ENCODE assay signal across 11 cellular contexts in the genomic region with DNA sequence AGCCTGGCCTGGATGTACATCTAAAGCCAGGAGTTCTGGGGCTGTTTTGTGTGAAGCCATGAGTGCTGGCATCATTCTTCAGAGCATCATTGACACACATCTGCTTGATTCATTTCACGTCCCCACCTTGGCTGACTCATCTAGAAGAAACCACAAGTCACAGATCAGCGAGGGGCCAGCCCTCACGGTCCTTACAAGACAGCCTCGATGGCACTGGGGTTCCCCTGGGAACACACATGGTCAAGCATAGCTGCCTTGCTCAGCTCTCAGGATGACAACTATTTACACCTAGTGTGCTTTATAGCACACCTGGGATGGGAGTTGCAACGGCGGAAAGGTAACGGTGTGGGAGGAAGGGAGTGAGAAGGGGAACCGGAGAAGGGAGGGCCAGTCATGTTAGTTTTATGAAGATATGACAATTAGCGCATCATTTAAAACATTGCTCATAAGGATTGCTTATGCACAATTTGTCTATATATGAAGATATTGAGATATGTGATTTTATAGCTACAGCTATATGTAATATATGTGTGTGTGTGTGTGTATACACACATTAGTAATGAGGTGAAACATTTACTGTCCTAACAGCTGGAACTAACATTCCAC.
DNase-seq lines count a peak whose midpoint lies in the region; ATAC-seq and TF ChIP-seq lines count a peak whose summit lies in the region.
"Had no signal": no experiment of that assay in that cellular context is flagged by ENCODE, and none has a peak within 500 bp of the region (broad histone marks: within the 10 kb centered on the region; RNA-seq: fewer than 3 reads in every experiment).

No MANE protein-coding gene starts in this region.

- peak; percentile 77 for DNase-seq in activated naive CD4-positive, alpha-beta T cell treated with anti-CD3 and anti-CD28 coated beads for 36 hours
- DNase-seq in activated naive CD4-positive, alpha-beta T cell (lab: John Stamatoyannopoulos, UW): no peak
- DNase-seq in activated T-helper 1 cell treated with anti-CD3 and anti-CD28 coated beads, Interleukin-12 subunit alpha, Interleukin-12 subunit beta, Interleukin-2, Interleukin-4 antibody, amounts not matched to agents 30 ng/mL and 10 ng/mL and 1 ng/mL, durations not matched to agents 14 hours and 24 hours and 36 hours (ENCODE audit: low spot score): peak; percentile 6
- DNase-seq in spleen (no peak), hepatic stellate cell (ENCODE audit: low spot score) (no peak), NCI-H187 treated with DMSO at 0.1 percent for 48 hours (lab: John Stamatoyannopoulos, UW) (no peak)
- DNase-seq: central memory CD4-positive, alpha-beta T cell; SHP77 treated with DMSO at 0.1 percent for 48 hours had no signal

- H3K27me3 Mint-ChIP-seq in activated naive CD4-positive, alpha-beta T cell treated with anti-CD3 and anti-CD28 coated beads for 36 hours (ENCODE audit: low read depth): peaks cover 9% of the 10 kb centered on the region
- peaks cover 22% of the 10 kb centered on the region for H3K27me3 Mint-ChIP-seq in activated T-helper 1 cell treated with anti-CD3 and anti-CD28 coated beads, Interleukin-12 subunit alpha, Interleukin-12 subunit beta, Interleukin-2, Interleukin-4 antibody, amounts not matched to agents 30 ng/mL and 10 ng/mL and 1 ng/mL, durations not matched to agents 14 hours and 24 hours and 36 hours (ENCODE audit: insufficient read depth)

- H3K9me3 Mint-ChIP-seq in activated naive CD4-positive, alpha-beta T cell treated with anti-CD3 and anti-CD28 coated beads for 36 hours: peaks cover 10% of the 10 kb centered on the region
- H3K9me3 Mint-ChIP-seq in activated T-helper 1 cell treated with anti-CD3 and anti-CD28 coated beads, Interleukin-12 subunit alpha, Interleukin-12 subunit beta, Interleukin-2, Interleukin-4 antibody, amounts not matched to agents 30 ng/mL and 10 ng/mL and 1 ng/mL, durations not matched to agents 14 hours and 24 hours and 36 hours: peaks cover 11% of the 10 kb centered on the region

- TF ChIP-seq EP300 in gastroesophageal sphincter (IDR thresholded peaks at IDR 0.05): no peak

- peaks cover 0 to 9% (median 0%) of the 10 kb centered on the region in 7 donors for H3K27me3 ChIP-seq in spleen (replicated peaks in 1 of 7)
- H3K27me3 ChIP-seq in gastroesophageal sphincter: peaks cover 17% of the 10 kb centered on the region

- H3K4me1 ChIP-seq in spleen: peaks cover 0 to 6% (median 0%) of the 10 kb centered on the region in 6 donors
- no peaks in the 10 kb centered on the region for H3K4me1 ChIP-seq in gastroesophageal sphincter

- H3K36me3 Mint-ChIP-seq in activated naive CD4-positive, alpha-beta T cell treated with anti-CD3 and anti-CD28 coated beads for 36 hours (ENCODE audit: low read depth): peaks cover 2% of the 10 kb centered on the region
- H3K36me3 Mint-ChIP-seq in activated T-helper 1 cell treated with anti-CD3 and anti-CD28 coated beads, Interleukin-12 subunit alpha, Interleukin-12 subunit beta, Interleukin-2, Interleukin-4 antibody, amounts not matched to agents 30 ng/mL and 10 ng/mL and 1 ng/mL, durations not matched to agents 14 hours and 24 hours and 36 hours (ENCODE audit: low read depth): peaks cover 2% of the 10 kb centered on the region

- CTCF ChIA-PET in activated naive CD4-positive, alpha-beta T cell treated with anti-CD3 and anti-CD28 coated beads for 36 hours (lab: Charles Lee): interaction anchor here (1.7 kb wide), 1 partner anchor 73 kb away, joined by 3 read pairs; no protein-coding TSS in a partner anchor

- TF ChIP-seq CTCF in spleen (IDR thresholded peaks at IDR 0.05 in 8 of 11, conservative IDR thresholded peaks at IDR 0.05 in 3 of 11) (no peak), gastroesophageal sphincter (IDR thresholded peaks at IDR 0.05) (no peak)

- no peak overlapping the region for H3K4me3 ChIP-seq in spleen
- H3K4me3 ChIP-seq in gastroesophageal sphincter: no peak overlapping the region
- H3K4me3 ChIP-seq: BLaER1 treated with 17β-estradiol and CSF1 and Interleukin-3, amounts not matched to agents 10 nM and 100 nM had no signal

- no peak overlapping the region for H3K4me3 Mint-ChIP-seq in activated naive CD4-positive, alpha-beta T cell treated with anti-CD3 and anti-CD28 coated beads for 36 hours
- no peak overlapping the region for H3K4me3 Mint-ChIP-seq in activated T-helper 1 cell treated with anti-CD3 and anti-CD28 coated beads, Interleukin-12 subunit alpha, Interleukin-12 subunit beta, Interleukin-2, Interleukin-4 antibody, amounts not matched to agents 30 ng/mL and 10 ng/mL and 1 ng/mL, durations not matched to agents 14 hours and 24 hours and 36 hours

- no peak overlapping the region for H3K27ac Mint-ChIP-seq in activated naive CD4-positive, alpha-beta T cell treated with anti-CD3 and anti-CD28 coated beads for 36 hours
- no peak overlapping the region for H3K27ac Mint-ChIP-seq in activated T-helper 1 cell treated with anti-CD3 and anti-CD28 coated beads, Interleukin-12 subunit alpha, Interleukin-12 subunit beta, Interleukin-2, Interleukin-4 antibody, amounts not matched to agents 30 ng/mL and 10 ng/mL and 1 ng/mL, durations not matched to agents 14 hours and 24 hours and 36 hours

- peaks cover 19% of the 10 kb centered on the region for H3K4me1 Mint-ChIP-seq in activated naive CD4-positive, alpha-beta T cell treated with anti-CD3 and anti-CD28 coated beads for 36 hours (ENCODE audit: low read depth)
- peaks cover 19% of the 10 kb centered on the region for H3K4me1 Mint-ChIP-seq in activated T-helper 1 cell treated with anti-CD3 and anti-CD28 coated beads, Interleukin-12 subunit alpha, Interleukin-12 subunit beta, Interleukin-2, Interleukin-4 antibody, amounts not matched to agents 30 ng/mL and 10 ng/mL and 1 ng/mL, durations not matched to agents 14 hours and 24 hours and 36 hours (ENCODE audit: low read depth)

- H3K9me3 ChIP-seq in spleen (peaks cover 0 to 22% (median 13%) of the 10 kb centered on the region in 8 donors), gastroesophageal sphincter (peaks cover 0 to 12% (median 0%) of the 10 kb centered on the region in 3 donors)

- H3K27ac ChIP-seq in spleen (peak overlapping the region in 1 of 8 donors; percentile 30), gastroesophageal sphincter (no peak overlapping the region)
- H3K27ac ChIP-seq: BLaER1 treated with 17β-estradiol and CSF1 and Interleukin-3, amounts not matched to agents 10 nM and 100 nM had no signal

- intact Hi-C loops in activated naive CD4-positive, alpha-beta T cell treated with anti-CD3 and anti-CD28 coated beads for 36 hours (cut with micrococcal nuclease): loop anchor here (1.0 kb wide), 1 partner anchor 35 kb away; no protein-coding TSS in a partner anchor
- intact Hi-C loops in activated T-helper 1 cell treated with anti-CD3 and anti-CD28 coated beads, Interleukin-12 subunit alpha, Interleukin-12 subunit beta, Interleukin-2, Interleukin-4 antibody, amounts not matched to agents 30 ng/mL and 10 ng/mL and 1 ng/mL, durations not matched to agents 14 hours and 24 hours and 36 hours (cut with micrococcal nuclease): loop anchor here (2.0 kb wide), 2 partner anchors 35 to 75 kb away; no protein-coding TSS in a partner anchor
- intact Hi-C loops in spleen (cut with DNase I; ENCODE audit: low total_unique reads): no loop called here

- H3K36me3 ChIP-seq in spleen (no peaks in the 10 kb centered on the region), gastroesophageal sphincter (no peaks in the 10 kb centered on the region)
- H3K36me3 ChIP-seq: BLaER1 treated with 17β-estradiol and CSF1 and Interleukin-3, amounts not matched to agents 10 nM and 100 nM had no signal

- no peak for TF ChIP-seq POLR2A in spleen (IDR thresholded peaks at IDR 0.05)
- no peak for TF ChIP-seq POLR2A in gastroesophageal sphincter (IDR thresholded peaks at IDR 0.05)

- WGBS in spleen, 5 donors: 52 to 69% (median 64%) methylated on average over 9 of the region's 9 CpGs
- 82 to 83% methylated on average over 5 to 6 of the region's 9 CpGs for WGBS in gastroesophageal sphincter (ENCODE audit: low coverage in 1 of 2), 2 donors

- ATAC-seq in HG03064 (IDR thresholded peaks at IDR 0.05; ENCODE audit: low read depth, unreplicated experiment) (peak; percentile 82), gastroesophageal sphincter (no peak)

Comparison
In these comparisons a context has a peak if more than half of its experiments do, and no peak if none do; other contexts are left out.
1. DNase-seq: peak in activated naive CD4-positive, alpha-beta T cell treated with anti-CD3 and anti-CD28 coated beads for 36 hours (single experiment) and activated T-helper 1 cell treated with anti-CD3 and anti-CD28 coated beads, Interleukin-12 subunit alpha, Interleukin-12 subunit beta, Interleukin-2, Interleukin-4 antibody, amounts not matched to agents 30 ng/mL and 10 ng/mL and 1 ng/mL, durations not matched to agents 14 hours and 24 hours and 36 hours (single experiment); none in activated naive CD4-positive, alpha-beta T cell (0 of 4), spleen (single experiment), hepatic stellate cell (single experiment) and NCI-H187 treated with DMSO at 0.1 percent for 48 hours (single experiment).